In the genomic region with DNA sequence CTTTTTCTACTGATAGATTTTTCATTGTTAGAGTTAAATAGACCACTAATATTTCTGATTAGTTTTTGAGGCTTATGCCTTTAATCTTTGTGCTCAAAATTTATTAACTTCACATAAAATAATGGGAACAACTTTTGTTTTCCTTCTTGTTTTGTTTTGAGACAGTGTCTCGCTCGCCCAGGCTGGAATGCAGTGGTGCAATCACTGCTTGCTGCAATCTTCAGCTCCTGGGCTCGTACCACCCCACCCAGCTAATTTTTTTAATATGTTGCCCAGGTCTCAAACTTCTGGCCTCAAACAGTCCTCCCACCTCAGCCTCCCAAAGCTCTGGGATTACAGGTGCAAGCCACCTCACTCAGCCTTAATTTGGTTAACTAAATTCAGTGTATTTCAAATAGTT, we compare ENCODE assay signal across 24 cellular contexts.
"Had no signal": no experiment of that assay in that cellular context is flagged by ENCODE, and none has a peak within 500 bp of the region (broad histone marks: within the 10 kb centered on the region; RNA-seq: fewer than 3 reads in every experiment).

No MANE protein-coding gene starts in this region.

- H3K9ac ChIP-seq: neural progenitor cell had no signal

- H3K27ac ChIP-seq: gastrocnemius medialis, heart right ventricle, neural progenitor cell, psoas muscle, stomach, testis, WERI-Rb-1 had no signal

- H3K4me1 ChIP-seq: gastrocnemius medialis, neural progenitor cell, psoas muscle, testis had no signal

- H2AFZ ChIP-seq: neural progenitor cell had no signal

- H3K9me3 ChIP-seq: gastrocnemius medialis, psoas muscle, stomach, testis, upper lobe of left lung had no signal

- H3K27me3 ChIP-seq: gastrocnemius medialis, heart right ventricle, neural progenitor cell, stomach, testis, upper lobe of left lung had no signal

- ATAC-seq: effector memory CD8-positive, alpha-beta T cell; gastrocnemius medialis; heart right ventricle; left ventricle myocardium superior; naive thymus-derived CD4-positive, alpha-beta T cell; psoas muscle; right cardiac atrium had no signal

- H3K4me3 ChIP-seq: gastrocnemius medialis, heart right ventricle, neural progenitor cell, psoas muscle, stomach, testis, upper lobe of left lung had no signal

- H3K4me2 ChIP-seq: neural progenitor cell had no signal

- DNase-seq: activated CD4-positive, alpha-beta memory T cell treated with anti-CD3 and anti-CD28 coated beads for 36 hours; activated naive CD4-positive, alpha-beta T cell; activated T-cell treated with anti-CD3 and anti-CD28 coated beads for 4 hours; aorta; cerebellar nuclear complex; dermis blood vessel endothelial cell; effector memory CD8-positive, alpha-beta T cell; gastrocnemius medialis; heart right ventricle; kidney glomerular epithelial cell; left ventricle myocardium superior; mesenchymal stem cell; naive thymus-derived CD4-positive, alpha-beta T cell; psoas muscle; right cardiac atrium; small intestine; stimulated activated CD4-positive, alpha-beta T cell treated with anti-CD3 and anti-CD28 coated beads, Interleukin-15, amount 100 ng/mL, for 24 hours; stimulated activated CD4-positive, alpha-beta T cell treated with anti-CD3 and anti-CD28 coated beads, Interleukin-2, amount 100 ng/mL, for 48 hours; stomach; SW 1271; testis; WERI-Rb-1 had no signal
